ENCODE assay signal across 33 cellular contexts in genomic region chr11:67146516-67147226, GRCh38. TPM values are rescaled to one million over a fixed set of nuclear protein-coding genes. Genes with fewer than 3 reads are reported as not detected.
DNase-seq lines count a peak whose midpoint lies in the region; ATAC-seq, FAIRE-seq and TF ChIP-seq lines count a peak whose summit lies in the region.
"Had no signal": no experiment of that assay in that cellular context is flagged by ENCODE, and none has a peak within 500 bp of the region (broad histone marks: within the 10 kb centered on the region; RNA-seq: fewer than 3 reads in every experiment).

No MANE protein-coding gene starts in this region.

- peak overlapping the region; percentile 1; the same call in 1 of the 2 replicates for H3K27ac ChIP-seq in VCaP
- no peak overlapping the region for H3K27ac ChIP-seq in HepG2 (ENCODE audit: extremely low read length, insufficient read depth, low read length)
- peak overlapping the region in 3 of 5 donors; percentile 9 to 56 (median 12) for H3K27ac ChIP-seq in stomach
- H3K27ac ChIP-seq: esophagus squamous epithelium, foreskin keratinocyte, ovary, upper lobe of left lung had no signal

- intact Hi-C loops in activated CD8-positive, alpha-beta T cell treated with anti-CD3 and anti-CD28 coated beads for 36 hours (cut with micrococcal nuclease), result no loop called here
- intact Hi-C loops in HepG2 (cut with micrococcal nuclease; ENCODE audit: unreplicated experiment) (no loop called here), stomach (cut with DNase I; ENCODE audit: low total_unique reads) (no loop called here)
- intact Hi-C loops in activated CD4-positive, alpha-beta T cell treated with anti-CD3 and anti-CD28 coated beads, Interleukin-2, amount 10 ng/mL, durations not matched to agents 24 days and 14 days (cut with micrococcal nuclease), result no loop called here

- H3K27ac Mint-ChIP-seq in activated CD8-positive, alpha-beta T cell treated with anti-CD3 and anti-CD28 coated beads for 36 hours, result peak overlapping the region; percentile 9
- H3K27ac Mint-ChIP-seq in activated CD8-positive, alpha-beta T cell treated with anti-CD3 and anti-CD28 coated beads, Interleukin-2, amount 10 ng/mL, durations not matched to agents 7 days and 5 days, result no peak overlapping the region
- no peak overlapping the region for H3K27ac Mint-ChIP-seq in activated CD4-positive, alpha-beta T cell treated with anti-CD3 and anti-CD28 coated beads, Interleukin-2, amount 10 ng/mL, durations not matched to agents 24 days and 14 days
- H3K27ac Mint-ChIP-seq: activated CD4-positive, alpha-beta memory T cell treated with anti-CD3 and anti-CD28 coated beads for 36 hours; activated naive CD8-positive, alpha-beta T cell treated with anti-CD3 and anti-CD28 coated beads, Interleukin-2, amount 10 ng/mL, durations not matched to agents 7 days and 5 days; activated T-helper 17 cell treated with anti-CD3 and anti-CD28 coated beads, Interleukin-2, amount 50 U/mL, for 72 hours had no signal

- peaks cover 29% of the 10 kb centered on the region for H3K79me2 ChIP-seq in HepG2 (ENCODE audit: insufficient read depth, low read length)

- no peaks in the 10 kb centered on the region for H3K27me3 ChIP-seq in HepG2 (ENCODE audit: control insufficient read depth in 1 of 2, insufficient read depth in 2 of 2, low read length in 2 of 2)
- H3K27me3 ChIP-seq in stomach, result no peaks in the 10 kb centered on the region
- H3K27me3 ChIP-seq: esophagus squamous epithelium, foreskin keratinocyte, ovary, upper lobe of left lung had no signal

- WGBS in HepG2 (ENCODE audit: low lambda C conversion rate), result 94% methylated on average over 5 of the region's 5 CpGs
- WGBS in stomach, 5 donors, result 35 to 70% (median 49%) methylated on average over 5 of the region's 5 CpGs

- no peak for TF ChIP-seq POLR2A in HepG2 (IDR thresholded peaks at IDR 0.05; ENCODE audit: insufficient read depth in 1 of 2, low read depth in 2 of 2, low read length in 2 of 2)
- TF ChIP-seq POLR2A in stomach (IDR thresholded peaks at IDR 0.05), result no peak

- in situ Hi-C loops in HepG2 (cut with HindIII; ENCODE audit: extremely low pct_ligation_motif_present, low pct_unique_long_range_greater_than_20kb), result no loop called here

- POLR2A ChIA-PET in activated CD8-positive, alpha-beta T cell treated with anti-CD3 and anti-CD28 coated beads for 36 hours (lab: Charles Lee), result no interaction called here
- POLR2A ChIA-PET in activated CD8-positive, alpha-beta T cell treated with anti-CD3 and anti-CD28 coated beads, Interleukin-2, amount 10 ng/mL, durations not matched to agents 7 days and 5 days (lab: Charles Lee), result no interaction called here
- POLR2A ChIA-PET in HepG2 (lab: Yijun Ruan, JAX), result no interaction called here

- ATAC-seq in activated CD8-positive, alpha-beta T cell treated with anti-CD3 and anti-CD28 coated beads for 36 hours, result no peak
- ATAC-seq in activated CD8-positive, alpha-beta T cell treated with anti-CD3 and anti-CD28 coated beads, Interleukin-2, amount 10 ng/mL, durations not matched to agents 7 days and 5 days, result no peak
- ATAC-seq in HepG2, result no peak
- no peak for ATAC-seq in HG02852 (IDR thresholded peaks at IDR 0.05; ENCODE audit: unreplicated experiment)
- ATAC-seq: activated CD4-positive, CD25-positive, alpha-beta regulatory T cell treated with anti-CD3 and anti-CD28 coated beads, Interleukin-2, amount 50 U/mL, for 24 hours; activated T-helper 17 cell treated with anti-CD3 and anti-CD28 coated beads, Interleukin-2, amount 50 U/mL, for 72 hours; foreskin keratinocyte; mucosa of descending colon; natural killer cell treated with Interleukin-12 subunit alpha and Interleukin-12 subunit beta and Interleukin-15 and Interleukin-18, amount 100 ng/mL, for 72 hours had no signal

- H3K9me3 Mint-ChIP-seq in activated CD8-positive, alpha-beta T cell treated with anti-CD3 and anti-CD28 coated beads for 36 hours, result no peaks in the 10 kb centered on the region
- H3K9me3 Mint-ChIP-seq in activated CD8-positive, alpha-beta T cell treated with anti-CD3 and anti-CD28 coated beads, Interleukin-2, amount 10 ng/mL, durations not matched to agents 7 days and 5 days (ENCODE audit: insufficient read depth), result no peaks in the 10 kb centered on the region
- no peaks in the 10 kb centered on the region for H3K9me3 Mint-ChIP-seq in activated CD4-positive, alpha-beta T cell treated with anti-CD3 and anti-CD28 coated beads, Interleukin-2, amount 10 ng/mL, durations not matched to agents 24 days and 14 days
- H3K9me3 Mint-ChIP-seq: activated CD4-positive, alpha-beta memory T cell treated with anti-CD3 and anti-CD28 coated beads for 36 hours; activated naive CD8-positive, alpha-beta T cell treated with anti-CD3 and anti-CD28 coated beads, Interleukin-2, amount 10 ng/mL, durations not matched to agents 7 days and 5 days; activated T-helper 17 cell treated with anti-CD3 and anti-CD28 coated beads, Interleukin-2, amount 50 U/mL, for 72 hours; natural killer cell treated with Interleukin-12 subunit alpha and Interleukin-12 subunit beta and Interleukin-15 and Interleukin-18, amount 100 ng/mL, for 72 hours had no signal

- no TSS peak for BruUV-seq in HepG2 (replicated peaks; lab: Mats Ljungman, UMichigan)

- no peak overlapping the region for H2AFZ ChIP-seq in HepG2 (ENCODE audit: low read length)

- H3K27me3 Mint-ChIP-seq in activated CD8-positive, alpha-beta T cell treated with anti-CD3 and anti-CD28 coated beads for 36 hours, result no peaks in the 10 kb centered on the region
- H3K27me3 Mint-ChIP-seq in activated CD8-positive, alpha-beta T cell treated with anti-CD3 and anti-CD28 coated beads, Interleukin-2, amount 10 ng/mL, durations not matched to agents 7 days and 5 days (ENCODE audit: low read depth), result no peaks in the 10 kb centered on the region
- no peaks in the 10 kb centered on the region for H3K27me3 Mint-ChIP-seq in activated CD4-positive, alpha-beta T cell treated with anti-CD3 and anti-CD28 coated beads, Interleukin-2, amount 10 ng/mL, durations not matched to agents 24 days and 14 days
- H3K27me3 Mint-ChIP-seq: activated CD4-positive, alpha-beta memory T cell treated with anti-CD3 and anti-CD28 coated beads for 36 hours; activated naive CD8-positive, alpha-beta T cell treated with anti-CD3 and anti-CD28 coated beads, Interleukin-2, amount 10 ng/mL, durations not matched to agents 7 days and 5 days; activated T-helper 17 cell treated with anti-CD3 and anti-CD28 coated beads, Interleukin-2, amount 50 U/mL, for 72 hours; natural killer cell treated with Interleukin-12 subunit alpha and Interleukin-12 subunit beta and Interleukin-15 and Interleukin-18, amount 100 ng/mL, for 72 hours had no signal

- peaks cover 16% of the 10 kb centered on the region for H3K36me3 Mint-ChIP-seq in activated CD8-positive, alpha-beta T cell treated with anti-CD3 and anti-CD28 coated beads for 36 hours (ENCODE audit: low read depth)
- peaks cover 35% of the 10 kb centered on the region for H3K36me3 Mint-ChIP-seq in activated CD8-positive, alpha-beta T cell treated with anti-CD3 and anti-CD28 coated beads, Interleukin-2, amount 10 ng/mL, durations not matched to agents 7 days and 5 days (ENCODE audit: low read depth)
- peaks cover 31% of the 10 kb centered on the region for H3K36me3 Mint-ChIP-seq in activated CD4-positive, alpha-beta T cell treated with anti-CD3 and anti-CD28 coated beads, Interleukin-2, amount 10 ng/mL, durations not matched to agents 24 days and 14 days (ENCODE audit: low read depth)

- no peak overlapping the region for H3K4me3 Mint-ChIP-seq in activated CD8-positive, alpha-beta T cell treated with anti-CD3 and anti-CD28 coated beads for 36 hours
- H3K4me3 Mint-ChIP-seq in activated CD8-positive, alpha-beta T cell treated with anti-CD3 and anti-CD28 coated beads, Interleukin-2, amount 10 ng/mL, durations not matched to agents 7 days and 5 days, result no peak overlapping the region
- no peak overlapping the region for H3K4me3 Mint-ChIP-seq in activated CD4-positive, alpha-beta T cell treated with anti-CD3 and anti-CD28 coated beads, Interleukin-2, amount 10 ng/mL, durations not matched to agents 24 days and 14 days
- H3K4me3 Mint-ChIP-seq: activated CD4-positive, alpha-beta memory T cell treated with anti-CD3 and anti-CD28 coated beads for 36 hours; activated naive CD8-positive, alpha-beta T cell treated with anti-CD3 and anti-CD28 coated beads, Interleukin-2, amount 10 ng/mL, durations not matched to agents 7 days and 5 days; activated T-helper 17 cell treated with anti-CD3 and anti-CD28 coated beads, Interleukin-2, amount 50 U/mL, for 72 hours; CD14-positive monocyte; natural killer cell treated with Interleukin-12 subunit alpha and Interleukin-12 subunit beta and Interleukin-15 and Interleukin-18, amount 100 ng/mL, for 72 hours had no signal

- no peak for FAIRE-seq in HepG2 (lab: Jason Lieb, UNC)
- FAIRE-seq: astrocyte had no signal

- H3K36me3 ChIP-seq in HepG2 (replicated peaks in 1 of 2; ENCODE audit: control insufficient read depth in 1 of 2, insufficient read depth in 2 of 2, low read length in 2 of 2) (peaks cover 6 to 21% of the 10 kb centered on the region in 2 experiments), stomach (peaks cover 6 to 86% (median 69%) of the 10 kb centered on the region in 4 donors)
- H3K36me3 ChIP-seq: ovary had no signal

- TF ChIP-seq CTCF in activated CD8-positive, alpha-beta T cell treated with anti-CD3 and anti-CD28 coated beads for 36 hours (IDR thresholded peaks at IDR 0.05), result no peak
- TF ChIP-seq CTCF in VCaP (conservative IDR thresholded peaks at IDR 0.05) (no peak), HepG2 (CRISPR knock-in tag; IDR thresholded peaks at IDR 0.05) (no peak), stomach (IDR thresholded peaks at IDR 0.05) (no peak)

- no peak overlapping the region for H3K9ac ChIP-seq in HepG2 (ENCODE audit: insufficient read depth, low read depth, low read length)

- CTCF ChIA-PET in activated CD8-positive, alpha-beta T cell treated with anti-CD3 and anti-CD28 coated beads for 36 hours (lab: Charles Lee), result no interaction called here
- CTCF ChIA-PET in activated CD8-positive, alpha-beta T cell treated with anti-CD3 and anti-CD28 coated beads, Interleukin-2, amount 10 ng/mL, durations not matched to agents 7 days and 5 days (lab: Charles Lee), result interaction anchor here (0.6 to 1.6 kb wide), 2 partner anchors 55 to 65 kb away, joined by 3 to 4 read pairs; no protein-coding TSS in a partner anchor
- CTCF ChIA-PET in HepG2 (lab: Yijun Ruan, JAX; ENCODE audit: low intra/inter-chr PET ratio, low total read pairs), result no interaction called here

- H3K4me3 ChIP-seq in HepG2 (replicated peaks in 1 of 3; ENCODE audit: insufficient read depth in 1 of 3, low read depth in 2 of 3, low read length in 3 of 3), result no peak overlapping the region
- H3K4me3 ChIP-seq in stomach, result no peak overlapping the region
- H3K4me3 ChIP-seq: esophagus squamous epithelium, lung, mucosa of descending colon, ovary, upper lobe of left lung had no signal

- TF ChIP-seq RAD21 in HepG2 (CRISPR knock-in tag; IDR thresholded peaks at IDR 0.05), result no peak

- H3K9me3 ChIP-seq in HepG2 (ENCODE audit: low read length) (no peaks in the 10 kb centered on the region), stomach (no peaks in the 10 kb centered on the region)
- H3K9me3 ChIP-seq: esophagus squamous epithelium, mucosa of descending colon, ovary, upper lobe of left lung had no signal

- H3K4me1 ChIP-seq in HepG2 (ENCODE audit: insufficient read depth, low read length) (no peaks in the 10 kb centered on the region), stomach (peaks cover 5 to 40% (median 20%) of the 10 kb centered on the region in 4 donors)
- H3K4me1 ChIP-seq: foreskin keratinocyte had no signal

- no peak for DNase-seq in activated CD8-positive, alpha-beta T cell treated with anti-CD3 and anti-CD28 coated beads for 36 hours
- no peak for DNase-seq in activated CD8-positive, alpha-beta T cell treated with anti-CD3 and anti-CD28 coated beads, Interleukin-2, amount 10 ng/mL, durations not matched to agents 7 days and 5 days
- DNase-seq in HepG2 (ENCODE audit: low spot score) (no peak), stomach (no peak), inferior parietal cortex (ENCODE audit: extremely low spot score) (no peak)
- no peak for DNase-seq in activated CD4-positive, alpha-beta T cell treated with anti-CD3 and anti-CD28 coated beads, Interleukin-2, amount 10 ng/mL, durations not matched to agents 24 days and 14 days
- DNase-seq: 8988T; activated CD4-positive, alpha-beta memory T cell treated with anti-CD3 and anti-CD28 coated beads for 36 hours; activated CD8-positive, alpha-beta memory T cell treated with anti-CD3 and anti-CD28 coated beads, Interleukin-2, amount 50 U/mL, for 48 hours; activated naive CD8-positive, alpha-beta T cell treated with anti-CD3 and anti-CD28 coated beads, Interleukin-2, amount 10 ng/mL, durations not matched to agents 7 days and 5 days; cortex of kidney; DMS79 treated with DMSO at 0.1 percent for 48 hours; esophagus squamous epithelium; foreskin keratinocyte; GDM1; head of caudate nucleus; mucosa of descending colon; NCI-H2107; NCI-H446; NCI-H774; ovary; stimulated activated CD4-positive, alpha-beta T cell treated with anti-CD3 and anti-CD28 coated beads, Interleukin-15, amount 100 ng/mL, for 24 hours; stimulated activated CD4-positive, alpha-beta T cell treated with anti-CD3 and anti-CD28 coated beads, Interleukin-4, amount 100 ng/mL, for 4 hours; T-helper 1 cell; upper lobe of left lung had no signal

- H3K4me1 Mint-ChIP-seq in activated CD8-positive, alpha-beta T cell treated with anti-CD3 and anti-CD28 coated beads for 36 hours (ENCODE audit: low read depth), result peaks cover 10% of the 10 kb centered on the region
- peaks cover 3% of the 10 kb centered on the region for H3K4me1 Mint-ChIP-seq in activated CD8-positive, alpha-beta T cell treated with anti-CD3 and anti-CD28 coated beads, Interleukin-2, amount 10 ng/mL, durations not matched to agents 7 days and 5 days (ENCODE audit: low read depth)
- peaks cover 6% of the 10 kb centered on the region for H3K4me1 Mint-ChIP-seq in activated CD4-positive, alpha-beta T cell treated with anti-CD3 and anti-CD28 coated beads, Interleukin-2, amount 10 ng/mL, durations not matched to agents 24 days and 14 days

- TF ChIP-seq EP300 in HepG2 (IDR thresholded peaks at IDR 0.05; ENCODE audit: low read depth in 2 of 2, low read length in 2 of 2) (no peak), HepG2 (CRISPR knock-in tag; IDR thresholded peaks at IDR 0.05; ENCODE audit: borderline replicate concordance) (no peak), stomach (IDR thresholded peaks at IDR 0.05) (no peak)

- 0 out of 2 replicates have a peak, but pooled peaks cover 2% of the 10 kb centered on the region for H4K20me1 ChIP-seq in HepG2 (ENCODE audit: insufficient read depth, low read length)

- H3K4me2 ChIP-seq in HepG2 (ENCODE audit: low read depth, low read length), result no peak overlapping the region

RNA-seq across cellular contexts. Expression of gene KDM2A, which starts 27.6 kb away (rescaled TPM):
- 10 to 100 TPM; 79.6 to 88.1 TPM for total RNA-seq in activated CD8-positive, alpha-beta T cell treated with anti-CD3 and anti-CD28 coated beads for 36 hours
- 10 to 100 TPM; 90.3 to 93.1 TPM for total RNA-seq in activated CD8-positive, alpha-beta T cell treated with anti-CD3 and anti-CD28 coated beads, Interleukin-2, amount 10 ng/mL, durations not matched to agents 7 days and 5 days
- total RNA-seq in HepG2 (2016; rRNA removed; fragmentation: Illumina TruSeq; extraction: Trizol) (21.0 and 31.4 TPM in 2 replicates), stomach (100 to 1,000 TPM in 3 of 5 donors, 10 to 100 TPM in 2; 50.7 to 125 (median 110) TPM)
- 7.4 and 8.4 TPM in 2 replicates for total RNA-seq in HepG2 (2016; cell fraction: cytosol; rRNA removed; fragmentation: Illumina TruSeq; extraction: Trizol; ENCODE audit: low read depth)
- 17.7 and 29.6 TPM in 2 replicates for total RNA-seq in HepG2 (2016; cell fraction: insoluble cytoplasmic fraction; rRNA removed; fragmentation: Illumina TruSeq; extraction: Trizol)
- total RNA-seq in HepG2 (2016; cell fraction: membrane; rRNA removed; fragmentation: Illumina TruSeq; extraction: Trizol), result 9.0 and 10.2 TPM in 2 replicates
- total RNA-seq in HepG2 (2016; cell fraction: nucleus; rRNA removed; fragmentation: Illumina TruSeq; extraction: Trizol), result 45.9 and 47.8 TPM in 2 replicates
- polyA plus RNA-seq in HepG2 (2011; rRNA removed) (31.3 and 37.3 TPM in 2 replicates), stomach (10 to 100 TPM; 15.4 to 24.9 (median 20.0) TPM)
- 18.3 and 18.5 TPM in 2 replicates for polyA plus RNA-seq in HepG2 (2011; cell fraction: cytosol; rRNA removed)
- polyA plus RNA-seq in HepG2 (2011; cell fraction: nucleus; rRNA removed), result 81.7 and 92.6 TPM in 2 replicates
- polyA plus RNA-seq in HepG2 (2012), result 21.6 and 22.9 TPM in 2 replicates
- polyA plus RNA-seq in HepG2 (2016; cell fraction: cytosol; fragmentation: Illumina TruSeq; extraction: Trizol; ENCODE audit: low read depth), result 1.5 and 1.9 TPM in 2 replicates
- polyA plus RNA-seq in HepG2 (2016; cell fraction: insoluble cytoplasmic fraction; fragmentation: Illumina TruSeq; extraction: Trizol; ENCODE audit: low read depth), result 14.9 and 18.8 TPM in 2 replicates
- 4.6 and 4.7 TPM in 2 replicates for polyA plus RNA-seq in HepG2 (2016; cell fraction: membrane; fragmentation: Illumina TruSeq; extraction: Trizol; ENCODE audit: low read depth)
- 60.3 and 65.7 TPM in 2 replicates for polyA plus RNA-seq in HepG2 (2016; cell fraction: nucleus; fragmentation: Illumina TruSeq; extraction: Trizol; ENCODE audit: insufficient read depth, low read depth)
- 64.9 and 123 TPM in 2 replicates for polyA minus RNA-seq in HepG2 (2011; rRNA and poly(A)+ RNA removed; ENCODE audit: low replicate concordance)
- 23.3 and 29.3 TPM in 2 replicates for polyA minus RNA-seq in HepG2 (2011; cell fraction: cytosol; rRNA and poly(A)+ RNA removed)
- 81.8 and 91.5 TPM in 2 replicates for polyA minus RNA-seq in HepG2 (2011; cell fraction: nucleus; rRNA and poly(A)+ RNA removed)
- total RNA-seq in activated CD4-positive, alpha-beta T cell treated with anti-CD3 and anti-CD28 coated beads, Interleukin-2, amount 10 ng/mL, durations not matched to agents 24 days and 14 days, result 102 and 103 TPM in 2 replicates
